Comparison of ENCODE assay signal across 20 cellular contexts in genomic region chr12:42485823-42486222, GRCh38.
DNase-seq lines count a peak whose midpoint lies in the region; ATAC-seq and TF ChIP-seq lines count a peak whose summit lies in the region.
"Had no signal": no experiment of that assay in that cellular context is flagged by ENCODE, and none has a peak within 500 bp of the region (broad histone marks: within the 10 kb centered on the region; RNA-seq: fewer than 3 reads in every experiment).

No MANE protein-coding gene starts in this region.

- peaks cover 4% of the 10 kb centered on the region for H3K79me2 ChIP-seq in mesendoderm (ENCODE audit: control insufficient read depth, insufficient read depth, low read length)

- H3K27ac Mint-ChIP-seq in natural killer cell = no peak overlapping the region
- H3K27ac Mint-ChIP-seq in natural killer cell treated with Interleukin-12 subunit alpha and Interleukin-12 subunit beta and Interleukin-15 and Interleukin-18, amount 100 ng/mL, for 72 hours = no peak overlapping the region
- H3K27ac Mint-ChIP-seq: CD8-positive, alpha-beta T cell had no signal

- peaks cover 11 to 15% of the 10 kb centered on the region in 2 donors for H3K4me1 Mint-ChIP-seq in natural killer cell
- H3K4me1 Mint-ChIP-seq in natural killer cell treated with Interleukin-12 subunit alpha and Interleukin-12 subunit beta and Interleukin-15 and Interleukin-18, amount 100 ng/mL, for 72 hours (ENCODE audit: low read depth in 2 of 2) = peaks cover 8 to 9% of the 10 kb centered on the region in 2 donors

- peaks cover 11% of the 10 kb centered on the region for H3K27me3 ChIP-seq in mesendoderm (ENCODE audit: insufficient read depth, low read length, poor library complexity)

- DNase-seq in natural killer cell (no peak), iPS DF 19.7 (ENCODE audit: low read depth, low spot score) (peak; percentile 94), mesendoderm (peak; percentile 40), dermis blood vessel endothelial cell (no peak), SW480 (ENCODE audit: low spot score) (no peak), mucosa of descending colon (no peak)
- no peak for DNase-seq in natural killer cell treated with Interleukin-12 subunit alpha and Interleukin-12 subunit beta and Interleukin-15 and Interleukin-18, amount 100 ng/mL, for 72 hours (ENCODE audit: low spot score)
- DNase-seq: CD8-positive, alpha-beta T cell; DMS79 treated with DMSO at 0.1 percent for 48 hours; NCI-H1436; NCI-H2029; NCI-H2171; NCI-H446 treated with DMSO at 0.1 percent for 48 hours; NK-92 treated with Interleukin-12 subunit alpha and Interleukin-12 subunit beta, amount 100 ng/mL, for 24 hours; SHP77 treated with DMSO at 0.1 percent for 48 hours had no signal

- no peak overlapping the region for H3K56ac ChIP-seq in mesendoderm (ENCODE audit: low read length)

- no peak overlapping the region for H2BK15ac ChIP-seq in mesendoderm (replicated peaks; ENCODE audit: low read depth)

- no CpG with 5 or more reads among the region's 3 CpGs for WGBS in mesendoderm (ENCODE audit: extremely low coverage, insufficient coverage, low lambda C conversion rate)

- H3K4ac ChIP-seq in mesendoderm (ENCODE audit: low read depth, low read length) = no peak overlapping the region

- H3K27me3 Mint-ChIP-seq in natural killer cell (ENCODE audit: low read depth in 2 of 2) = peaks cover 39 to 73% of the 10 kb centered on the region in 2 donors
- peaks cover 47 to 57% of the 10 kb centered on the region in 2 donors for H3K27me3 Mint-ChIP-seq in natural killer cell treated with Interleukin-12 subunit alpha and Interleukin-12 subunit beta and Interleukin-15 and Interleukin-18, amount 100 ng/mL, for 72 hours

- ATAC-seq in natural killer cell (no peak), HG02870 (IDR thresholded peaks at IDR 0.05; ENCODE audit: unreplicated experiment) (no peak), mucosa of descending colon (no peak)
- no peak for ATAC-seq in natural killer cell treated with Interleukin-12 subunit alpha and Interleukin-12 subunit beta and Interleukin-15 and Interleukin-18, amount 100 ng/mL, for 72 hours
- ATAC-seq: CD8-positive, alpha-beta T cell; GM12878 had no signal

- H4K5ac ChIP-seq in mesendoderm (ENCODE audit: low read length) = no peak overlapping the region

- no peaks in the 10 kb centered on the region for H3K9me3 ChIP-seq in mucosa of descending colon
- H3K9me3 ChIP-seq: BLaER1, HAP-1 had no signal

- intact Hi-C loops in natural killer cell (cut with micrococcal nuclease) = no loop called here
- intact Hi-C loops in mucosa of descending colon (cut with DNase I, micrococcal nuclease) = loop anchor here in 1 of 2 donors (10.0 kb wide), 1 partner anchor 79 kb away; no protein-coding TSS in a partner anchor

- H3K4me1 ChIP-seq in mesendoderm (ENCODE audit: control insufficient read depth, low read depth, low read length) (peaks cover 23% of the 10 kb centered on the region), mucosa of descending colon (ENCODE audit: low read depth) (peaks cover 7% of the 10 kb centered on the region)

- H2BK120ac ChIP-seq in mesendoderm (ENCODE audit: low read depth, low read length) = no peak overlapping the region

- no peaks in the 10 kb centered on the region for H3K36me3 Mint-ChIP-seq in natural killer cell
- H3K36me3 Mint-ChIP-seq in natural killer cell treated with Interleukin-12 subunit alpha and Interleukin-12 subunit beta and Interleukin-15 and Interleukin-18, amount 100 ng/mL, for 72 hours = no peaks in the 10 kb centered on the region
- H3K36me3 Mint-ChIP-seq: CD8-positive, alpha-beta T cell had no signal

- peak overlapping the region; percentile 28 for H3K4me3 Mint-ChIP-seq in natural killer cell
- no peak overlapping the region for H3K4me3 Mint-ChIP-seq in natural killer cell treated with Interleukin-12 subunit alpha and Interleukin-12 subunit beta and Interleukin-15 and Interleukin-18, amount 100 ng/mL, for 72 hours
- H3K4me3 Mint-ChIP-seq: CD8-positive, alpha-beta T cell had no signal

- no peak overlapping the region for H2BK5ac ChIP-seq in mesendoderm (ENCODE audit: low read length)

- no peak overlapping the region for H3K18ac ChIP-seq in mesendoderm (ENCODE audit: low read length)

- no peak overlapping the region for H3K23ac ChIP-seq in mesendoderm (ENCODE audit: low read length)

- no peaks in the 10 kb centered on the region for H3K9me3 Mint-ChIP-seq in natural killer cell
- H3K9me3 Mint-ChIP-seq in natural killer cell treated with Interleukin-12 subunit alpha and Interleukin-12 subunit beta and Interleukin-15 and Interleukin-18, amount 100 ng/mL, for 72 hours = no peaks in the 10 kb centered on the region
- H3K9me3 Mint-ChIP-seq: CD8-positive, alpha-beta T cell had no signal

- no peak overlapping the region for H3K9ac ChIP-seq in mesendoderm (ENCODE audit: low read length)
- H3K9ac ChIP-seq: BLaER1, KMS-11 had no signal

- no peak overlapping the region for H4K8ac ChIP-seq in mesendoderm (ENCODE audit: low read depth, low read length)

- no peak overlapping the region for H2AK5ac ChIP-seq in mesendoderm (ENCODE audit: low read length)

- H3K27ac ChIP-seq in mesendoderm (ENCODE audit: low read depth, low read length) = no peak overlapping the region
- H3K27ac ChIP-seq: BLaER1, KMS-11 had no signal

- no peak overlapping the region for H3K4me2 ChIP-seq in mesendoderm (ENCODE audit: low read length)

- H3K36me3 ChIP-seq in mesendoderm (ENCODE audit: control insufficient read depth, insufficient read depth, low read length) = no peaks in the 10 kb centered on the region
- H3K36me3 ChIP-seq in mucosa of descending colon (ENCODE audit: low read depth) = no peaks in the 10 kb centered on the region
- H3K36me3 ChIP-seq: BLaER1, HAP-1 had no signal

- TF ChIP-seq CTCF in natural killer cell (IDR thresholded peaks at IDR 0.05) (no peak), mucosa of descending colon (IDR thresholded peaks at IDR 0.05) (no peak)

- peaks cover 5% of the 10 kb centered on the region for H3K79me1 ChIP-seq in mesendoderm (ENCODE audit: low read length)

- H3K4me3 ChIP-seq in mesendoderm (ENCODE audit: low read length) = no peak overlapping the region
- no peak overlapping the region for H3K4me3 ChIP-seq in mucosa of descending colon
- H3K4me3 ChIP-seq: BLaER1, GM12878, HAP-1 had no signal

Comparison
In these comparisons a context has a peak if more than half of its experiments do, and no peak if none do; other contexts are left out.
1. DNase-seq: peak in iPS DF 19.7 (single experiment) and mesendoderm (single experiment); none in natural killer cell (single experiment), natural killer cell treated with Interleukin-12 subunit alpha and Interleukin-12 subunit beta and Interleukin-15 and Interleukin-18, amount 100 ng/mL, for 72 hours (single experiment), dermis blood vessel endothelial cell (single experiment), SW480 (single experiment) and mucosa of descending colon (0 of 3).